Comparison of ENCODE assay signal across 8 cellular contexts in genomic region chr6:129519750-129520149, GRCh38.
"Had no signal": no experiment of that assay in that cellular context is flagged by ENCODE, and none has a peak within 500 bp of the region (broad histone marks: within the 10 kb centered on the region; RNA-seq: fewer than 3 reads in every experiment).

No MANE protein-coding gene starts in this region.

- H3K4me3 ChIP-seq: GM12878 had no signal

- DNase-seq: GDM1, GF-D8 had no signal

- FAIRE-seq: G401.6, GM12878, GM12891, GM12892, GM18507, GM19239 had no signal
